ENCODE assay signal across 8 cellular contexts in the genomic region with DNA sequence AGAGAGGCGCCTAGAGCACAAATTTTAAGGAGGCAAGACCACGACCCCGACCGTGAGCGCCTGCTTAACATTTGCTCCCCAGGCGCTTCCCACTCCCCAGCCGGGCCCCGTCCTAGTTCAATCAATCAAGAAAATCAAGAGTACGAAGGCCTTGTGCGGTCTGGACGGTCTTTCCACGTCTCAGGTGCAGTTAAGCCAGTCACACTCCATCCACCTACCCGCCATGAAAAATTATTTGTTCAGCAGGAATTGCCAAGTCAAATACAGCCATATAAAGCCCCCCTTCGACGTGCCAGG.
DNase-seq lines count a peak whose midpoint lies in the region; ATAC-seq, FAIRE-seq and TF ChIP-seq lines count a peak whose summit lies in the region.

No MANE protein-coding gene starts in this region.

- H3K27ac ChIP-seq in MM.1S (ENCODE audit: low read length) (peak overlapping the region; percentile 99), muscle layer of duodenum (ENCODE audit: low read length) (peak overlapping the region; percentile 83)

- H3K9me3 ChIP-seq in MM.1S (replicated peaks; ENCODE audit: insufficient read depth, low read length) (no peaks in the 10 kb centered on the region), muscle layer of duodenum (ENCODE audit: control insufficient read depth in 1 of 2, low read length in 2 of 2) (no peaks in the 10 kb centered on the region)

- TF ChIP-seq POLR2A in H54 (IDR thresholded peaks at IDR 0.05; ENCODE audit: low read depth, low read length) = no peak

- no peaks in the 10 kb centered on the region for H4K20me1 ChIP-seq in MM.1S (ENCODE audit: insufficient read depth, low read length)

- peak; percentile 2 for ATAC-seq in GM18511 (IDR thresholded peaks at IDR 0.05; ENCODE audit: unreplicated experiment)
- no peak for ATAC-seq in HG03520 (IDR thresholded peaks at IDR 0.05; ENCODE audit: unreplicated experiment)
- no peak for ATAC-seq in HG03342 (IDR thresholded peaks at IDR 0.05; ENCODE audit: unreplicated experiment)

- H3K27me3 ChIP-seq in MM.1S (replicated peaks; ENCODE audit: insufficient read depth, low read length) (no peaks in the 10 kb centered on the region), muscle layer of duodenum (ENCODE audit: low read depth, low read length) (no peaks in the 10 kb centered on the region)

- FAIRE-seq in H54 (lab: Jason Lieb, UNC) = no peak

- H3K4me3 ChIP-seq in MM.1S (ENCODE audit: low read length) = peak overlapping the region; percentile 86
- peak overlapping the region; percentile 80 to 81 for H3K4me3 ChIP-seq in muscle layer of duodenum (ENCODE audit: low read depth in 1 of 2, low read length in 2 of 2)

- no peaks in the 10 kb centered on the region for H3K9me2 ChIP-seq in MM.1S (replicated peaks; ENCODE audit: insufficient read depth, low read length)

- H3K36me3 ChIP-seq in MM.1S (replicated peaks; ENCODE audit: insufficient read depth, low read length) (no peaks in the 10 kb centered on the region), muscle layer of duodenum (ENCODE audit: control insufficient read depth in 1 of 2, insufficient read depth in 2 of 2, low read length in 2 of 2) (no peaks in the 10 kb centered on the region)

- peak overlapping the region; percentile 55 for H3K4me2 ChIP-seq in MM.1S (ENCODE audit: low read depth, low read length)

- DNase-seq in MM.1S (no peak), ecto neural progenitor cell (ENCODE audit: low spot score) (peak; percentile 54), NCI-H510A (lab: John Stamatoyannopoulos, UW) (no peak), H54 (ENCODE audit: insufficient read length, low spot score) (no peak)

- peak overlapping the region; percentile 97 for H3K9ac ChIP-seq in MM.1S (ENCODE audit: low read length)

- H2AFZ ChIP-seq in MM.1S (ENCODE audit: low read length) = peak overlapping the region; percentile 67

- no peak for TF ChIP-seq CTCF in MM.1S (IDR thresholded peaks at IDR 0.05; ENCODE audit: low read length)

- H3K79me2 ChIP-seq in MM.1S (ENCODE audit: low read length) = peaks cover 23% of the 10 kb centered on the region

- peaks cover 8% of the 10 kb centered on the region; the same call in 1 of the 2 replicates for H3F3A ChIP-seq in MM.1S (ENCODE audit: insufficient read depth, low read length)

- H3K4me1 ChIP-seq in MM.1S (ENCODE audit: low read length) = no peaks in the 10 kb centered on the region
- H3K4me1 ChIP-seq in muscle layer of duodenum (ENCODE audit: control insufficient read depth in 1 of 2, insufficient read depth in 2 of 2, low read length in 2 of 2) = peaks cover 0 to 5% of the 10 kb centered on the region in 2 donors
